In genomic region chr7:114662002-114662677, GRCh38 we compare ENCODE assay signal across 27 cellular contexts.
DNase-seq lines count a peak whose midpoint lies in the region; ATAC-seq and TF ChIP-seq lines count a peak whose summit lies in the region.
"Had no signal": no experiment of that assay in that cellular context is flagged by ENCODE, and none has a peak within 500 bp of the region (broad histone marks: within the 10 kb centered on the region; RNA-seq: fewer than 3 reads in every experiment).

No MANE protein-coding gene starts in this region.

- DNase-seq in HuH-7.5 (ENCODE audit: low spot score) (peak; percentile 18), Panc1 (ENCODE audit: low read depth, low spot score) (no peak), NCI-H1048 (lab: John Stamatoyannopoulos, UW) (no peak), spleen (no peak), CD1c-positive myeloid dendritic cell (ENCODE audit: extremely low spot score) (no peak)
- DNase-seq: activated CD4-positive, alpha-beta T cell treated with anti-CD3 and anti-CD28 coated beads, Interleukin-2, amount 50 U/mL, for 4 hours; activated naive CD4-positive, alpha-beta T cell treated with anti-CD3 and anti-CD28 coated beads, Interleukin-2, amount 50 U/mL, for 16 hours; amygdala; colonic mucosa; effector memory CD8-positive, alpha-beta T cell; foreskin keratinocyte; heart right ventricle; mammary epithelial cell; NCI-H2029; nephron progenitor cell; Peyer's patch; SJCRH30; stimulated activated CD4-positive, alpha-beta T cell treated with anti-CD3 and anti-CD28 coated beads, Interleukin-1b, Interleukin-23, amount 100 ng/mL, for 48 hours; stimulated activated CD8-positive, alpha-beta memory T cell treated with anti-CD3 and anti-CD28 coated beads, Interleukin-4, amount 100 ng/mL, for 48 hours; tibial artery had no signal

- no TSS peak for BruUV-seq in Panc1 (replicated peaks; lab: Mats Ljungman, UMichigan)

- H3K9ac ChIP-seq in iPS-20b (ENCODE audit: low read depth, low read length), result peak overlapping the region; percentile 12; the same call in 1 of the 2 replicates

- intact Hi-C loops in Panc1 (cut with micrococcal nuclease; ENCODE audit: unreplicated experiment), result loop anchor here (2.0 to 10.0 kb wide), 3 partner anchors 157 to 579 kb away; no protein-coding TSS in a partner anchor
- intact Hi-C loops in spleen (cut with DNase I; ENCODE audit: low total_unique reads), result no loop called here

- H3K27ac ChIP-seq in Panc1 (ENCODE audit: low read length), result peak overlapping the region; percentile 17; the same call in 1 of the 2 replicates
- no peak overlapping the region for H3K27ac ChIP-seq in iPS-20b (ENCODE audit: low read length)
- H3K27ac ChIP-seq in spleen, result no peak overlapping the region
- H3K27ac ChIP-seq: C4-2B, colonic mucosa, esophagus muscularis mucosa, foreskin keratinocyte, heart right ventricle, Peyer's patch, SJCRH30, skin epidermis, tibial artery had no signal

- TF ChIP-seq POLR2A in spleen (IDR thresholded peaks at IDR 0.05), result no peak

- 73 to 79% (median 74%) methylated on average over 6 of the region's 6 CpGs for WGBS in spleen, 5 donors

- CTCF ChIA-PET in Panc1 (lab: Charles Lee), result no interaction called here

- TF ChIP-seq CTCF in Panc1 (IDR thresholded peaks at IDR 0.05) (no peak), spleen (IDR thresholded peaks at IDR 0.05 in 8 of 11, conservative IDR thresholded peaks at IDR 0.05 in 3 of 11) (no peak)

- POLR2A ChIA-PET in Panc1 (lab: Charles Lee), result no interaction called here

- no peaks in the 10 kb centered on the region for H3K27me3 ChIP-seq in Panc1 (ENCODE audit: control insufficient read depth, insufficient read depth, low read length)
- no peaks in the 10 kb centered on the region for H3K27me3 ChIP-seq in iPS-20b (ENCODE audit: insufficient read depth, low read length)
- no peaks in the 10 kb centered on the region for H3K27me3 ChIP-seq in spleen (replicated peaks in 1 of 7)
- H3K27me3 ChIP-seq: colonic mucosa, esophagus muscularis mucosa, foreskin keratinocyte, heart right ventricle, Peyer's patch, SJCRH30, tibial artery had no signal

- H3K36me3 ChIP-seq in Panc1 (ENCODE audit: control insufficient read depth, insufficient read depth, low read length), result no peaks in the 10 kb centered on the region
- no peaks in the 10 kb centered on the region for H3K36me3 ChIP-seq in iPS-20b (ENCODE audit: insufficient read depth, low read depth, low read length)
- H3K36me3 ChIP-seq in spleen, result no peaks in the 10 kb centered on the region
- H3K36me3 ChIP-seq: colonic mucosa, esophagus muscularis mucosa, HAP-1, heart right ventricle, Peyer's patch, tibial artery had no signal

- in situ Hi-C loops in Panc1 (cut with HindIII; ENCODE audit: low pct_unique_long_range_greater_than_20kb, low sequenced_read_pairs), result no loop called here

- H3K4me1 ChIP-seq in Panc1 (ENCODE audit: control insufficient read depth, insufficient read depth, low read length) (peaks cover 3% of the 10 kb centered on the region), iPS-20b (ENCODE audit: insufficient read depth, low read length) (peaks cover 40% of the 10 kb centered on the region), spleen (no peaks in the 10 kb centered on the region)
- H3K4me1 ChIP-seq: colonic mucosa, foreskin keratinocyte, Peyer's patch, SJCRH30, tibial artery had no signal

- ATAC-seq in GM18867 (IDR thresholded peaks at IDR 0.05; ENCODE audit: unreplicated experiment), result peak; percentile 37
- ATAC-seq in Panc1, result no peak
- ATAC-seq in HG03432 (IDR thresholded peaks at IDR 0.05; ENCODE audit: unreplicated experiment), result no peak
- ATAC-seq: effector memory CD8-positive, alpha-beta T cell; foreskin keratinocyte; heart right ventricle had no signal

- H3K9me3 ChIP-seq in Panc1 (ENCODE audit: control insufficient read depth, insufficient read depth, low read depth, low read length), result no peaks in the 10 kb centered on the region
- no peaks in the 10 kb centered on the region for H3K9me3 ChIP-seq in iPS-20b (ENCODE audit: insufficient read depth, low read depth, low read length)
- H3K9me3 ChIP-seq in spleen, result no peaks in the 10 kb centered on the region
- H3K9me3 ChIP-seq: colonic mucosa, esophagus muscularis mucosa, HAP-1, heart right ventricle, Peyer's patch, SJCRH30, tibial artery had no signal

- no peak overlapping the region for H3K4me3 ChIP-seq in Panc1 (ENCODE audit: low read depth in 2 of 2, low read length in 2 of 2)
- no peak overlapping the region for H3K4me3 ChIP-seq in iPS-20b (ENCODE audit: low read length)
- H3K4me3 ChIP-seq in spleen, result no peak overlapping the region
- H3K4me3 ChIP-seq: colonic mucosa, esophagus muscularis mucosa, HAP-1, heart right ventricle, Peyer's patch, SJCRH30, skin epidermis, tibial artery had no signal
